22 cellular contexts compared by ENCODE assay signal in the genomic region with DNA sequence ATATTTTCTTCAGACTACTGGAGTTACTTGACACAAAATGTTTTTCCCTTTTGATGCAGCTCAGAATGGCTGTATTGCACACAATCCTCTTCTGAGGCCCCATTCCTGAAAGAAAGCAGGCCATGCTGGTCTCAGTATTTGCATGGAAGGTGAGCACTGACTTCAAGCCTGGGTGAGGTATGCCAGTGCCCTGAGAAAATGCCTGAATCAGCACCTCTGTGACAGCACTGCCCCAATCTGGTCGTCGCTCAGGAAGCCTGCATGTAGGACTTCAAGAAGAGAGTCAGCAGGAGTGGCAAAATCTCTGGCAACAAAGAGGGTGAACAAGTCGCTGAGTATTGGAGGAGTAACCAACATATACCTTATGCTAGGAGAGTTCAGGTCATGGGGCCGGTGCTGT.
DNase-seq lines count a peak whose midpoint lies in the region; ATAC-seq, FAIRE-seq and TF ChIP-seq lines count a peak whose summit lies in the region.
"Had no signal": no experiment of that assay in that cellular context is flagged by ENCODE, and none has a peak within 500 bp of the region (broad histone marks: within the 10 kb centered on the region; RNA-seq: fewer than 3 reads in every experiment).

No MANE protein-coding gene starts in this region.

- H3K4me3 ChIP-seq in A549 (no peak overlapping the region), K562 (no peak overlapping the region), H1 (ENCODE audit: extremely low read depth in 1 of 4, insufficient read depth in 2 of 4, low read depth in 3 of 4, low read length in 4 of 4) (no peak overlapping the region), neuronal stem cell (ENCODE audit: low read length in 2 of 2) (no peak overlapping the region)
- H3K4me3 ChIP-seq: BLaER1 had no signal

- no peak overlapping the region for H3K27ac ChIP-seq in A549
- no peak overlapping the region for H3K27ac ChIP-seq in K562 (ENCODE audit: extremely low read depth, low read depth, low read length)
- no peak overlapping the region for H3K27ac ChIP-seq in H1 (ENCODE audit: low read depth, low read length)
- H3K27ac ChIP-seq in neuronal stem cell (replicated peaks; ENCODE audit: low read length), result no peak overlapping the region
- H3K27ac ChIP-seq: BLaER1, C4-2B had no signal

- no peak overlapping the region for H4K91ac ChIP-seq in H1 (replicated peaks; ENCODE audit: insufficient read length, low read length)
- H4K91ac ChIP-seq in neuronal stem cell (ENCODE audit: low read depth, low read length, poor library complexity), result no peak overlapping the region

- H3K79me1 ChIP-seq in H1 (ENCODE audit: low read depth, low read length), result no peaks in the 10 kb centered on the region
- H3K79me1 ChIP-seq in neuronal stem cell (ENCODE audit: low read depth, low read length), result no peaks in the 10 kb centered on the region

- H2AK5ac ChIP-seq in H1 (ENCODE audit: low read depth, low read length), result no peak overlapping the region
- H2AK5ac ChIP-seq in neuronal stem cell (ENCODE audit: low read depth, low read length), result no peak overlapping the region

- no peak for DNase-seq in A549 (ENCODE audit: low read depth in 1 of 2, low spot score in 1 of 2)
- no peak for DNase-seq in K562 (ENCODE audit: extremely low read depth in 1 of 4, low spot score in 3 of 4)
- no peak for DNase-seq in H1 (ENCODE audit: low read depth in 1 of 2, low spot score in 2 of 2)
- no peak for DNase-seq in neuronal stem cell (ENCODE audit: low spot score)
- no peak for DNase-seq in HuH-7.5 (ENCODE audit: low spot score)
- no peak for DNase-seq in activated CD4-positive, alpha-beta T cell treated with anti-CD3 and anti-CD28 coated beads, Interleukin-2, amount 10 ng/mL, durations not matched to agents 7 days and 5 days
- DNase-seq in activated CD8-positive, alpha-beta memory T cell treated with anti-CD3 and anti-CD28 coated beads, Interleukin-2, amount 50 U/mL, for 4 hours, result no peak
- DNase-seq in AG08396 (ENCODE audit: low spot score), result no peak
- DNase-seq: 8988T; Caco-2; CD4-positive, CD25-positive, alpha-beta regulatory T cell; CD8-positive, alpha-beta T cell; DMS153; DND-41; GOT3; H7; HCEC 1CT had no signal

- H2BK12ac ChIP-seq in H1 (ENCODE audit: low read depth, low read length) (no peak overlapping the region), neuronal stem cell (ENCODE audit: low read length) (no peak overlapping the region)

- intact Hi-C loops in K562 (cut with micrococcal nuclease), result no loop called here

- no peak overlapping the region for H2BK120ac ChIP-seq in H1 (replicated peaks; ENCODE audit: low read depth, low read length)
- no peak overlapping the region for H2BK120ac ChIP-seq in neuronal stem cell (ENCODE audit: low read depth, low read length)

- H2BK15ac ChIP-seq in H1 (ENCODE audit: low read length), result no peak overlapping the region
- no peak overlapping the region for H2BK15ac ChIP-seq in neuronal stem cell (ENCODE audit: low read length)

- H3K4ac ChIP-seq in H1 (replicated peaks; ENCODE audit: insufficient read length, low read depth, low read length) (no peak overlapping the region), neuronal stem cell (ENCODE audit: low read length) (no peak overlapping the region)

- no peak overlapping the region for H4K5ac ChIP-seq in H1 (ENCODE audit: insufficient read length, low read depth, low read length)

- H2BK20ac ChIP-seq in H1 (ENCODE audit: low read length), result no peak overlapping the region

- no peak overlapping the region for H4K8ac ChIP-seq in H1 (ENCODE audit: extremely low read depth, insufficient read depth, low read length)
- H4K8ac ChIP-seq in neuronal stem cell (ENCODE audit: low read depth, low read length), result no peak overlapping the region

- peaks cover under 1% of the 10 kb centered on the region for H3K9me3 Mint-ChIP-seq in activated CD4-positive, alpha-beta T cell treated with anti-CD3 and anti-CD28 coated beads, Interleukin-2, amount 10 ng/mL, durations not matched to agents 7 days and 5 days
- H3K9me3 Mint-ChIP-seq: CD8-positive, alpha-beta T cell had no signal

- no peak overlapping the region for H3K27ac Mint-ChIP-seq in activated CD4-positive, alpha-beta T cell treated with anti-CD3 and anti-CD28 coated beads, Interleukin-2, amount 10 ng/mL, durations not matched to agents 7 days and 5 days
- H3K27ac Mint-ChIP-seq: B cell; CD4-positive, CD25-positive, alpha-beta regulatory T cell; CD8-positive, alpha-beta T cell had no signal

- TF ChIP-seq CTCF in A549 (IDR thresholded peaks at IDR 0.05) (no peak), K562 (IDR thresholded peaks at IDR 0.05 in 2 of 3, conservative IDR thresholded peaks at IDR 0.05 in 1 of 3; ENCODE audit: insufficient read depth in 2 of 3, low read depth in 1 of 3, low read length in 3 of 3) (no peak), H1 (IDR thresholded peaks at IDR 0.05; ENCODE audit: control extremely low read depth in 1 of 3, insufficient read depth in 1 of 3, low read depth in 1 of 3, low read length in 3 of 3) (no peak)

- H3K9ac ChIP-seq in K562 (ENCODE audit: insufficient read depth in 1 of 2, low read depth in 2 of 2, low read length in 2 of 2) (no peak overlapping the region), H1 (replicated peaks in 1 of 4; ENCODE audit: extremely low read depth in 1 of 4, low read depth in 3 of 4, low read length in 3 of 4) (no peak overlapping the region), neuronal stem cell (ENCODE audit: low read depth, low read length, poor library complexity) (no peak overlapping the region)
- H3K9ac ChIP-seq: BLaER1 had no signal

- H4K20me1 ChIP-seq in K562 (replicated peaks; ENCODE audit: control insufficient read depth, insufficient read depth, low read length), result no peaks in the 10 kb centered on the region
- no peaks in the 10 kb centered on the region for H4K20me1 ChIP-seq in H1 (replicated peaks in 1 of 2; ENCODE audit: control insufficient read depth in 1 of 2, insufficient read depth in 2 of 2, low read length in 2 of 2)
- H4K20me1 ChIP-seq: BLaER1 had no signal

- H3K27me3 Mint-ChIP-seq in activated CD4-positive, alpha-beta T cell treated with anti-CD3 and anti-CD28 coated beads, Interleukin-2, amount 10 ng/mL, durations not matched to agents 7 days and 5 days, result no peaks in the 10 kb centered on the region
- H3K27me3 Mint-ChIP-seq: B cell; CD4-positive, CD25-positive, alpha-beta regulatory T cell had no signal

- no TSS peak for BruUV-seq in K562 (replicated peaks; lab: Mats Ljungman, UMichigan)

- no peaks in the 10 kb centered on the region for H3K4me1 Mint-ChIP-seq in activated CD4-positive, alpha-beta T cell treated with anti-CD3 and anti-CD28 coated beads, Interleukin-2, amount 10 ng/mL, durations not matched to agents 7 days and 5 days
- H3K4me1 Mint-ChIP-seq: B cell; CD4-positive, CD25-positive, alpha-beta regulatory T cell had no signal

- H3K56ac ChIP-seq in H1 (replicated peaks; ENCODE audit: insufficient read length, low read depth, low read length), result no peak overlapping the region

- H3K9me1 ChIP-seq in K562 (ENCODE audit: control insufficient read depth, insufficient read depth, low read length), result no peaks in the 10 kb centered on the region

- H3K18ac ChIP-seq in H1 (ENCODE audit: extremely low read depth, low read length), result no peak overlapping the region
- H3K18ac ChIP-seq in neuronal stem cell (ENCODE audit: low read length), result peak overlapping the region; percentile 38

- no peak for ATAC-seq in A549
- ATAC-seq in K562, result no peak
- ATAC-seq: CD8-positive, alpha-beta T cell had no signal

- H2BK5ac ChIP-seq in H1 (ENCODE audit: low read depth, low read length) (no peak overlapping the region), neuronal stem cell (ENCODE audit: low read length) (no peak overlapping the region)

- no peaks in the 10 kb centered on the region for H3K36me3 ChIP-seq in K562 (ENCODE audit: control insufficient read depth, insufficient read depth, low read length)
- no peaks in the 10 kb centered on the region for H3K36me3 ChIP-seq in H1 (ENCODE audit: control insufficient read depth in 2 of 4, insufficient read depth in 4 of 4, low read length in 3 of 4)
- H3K36me3 ChIP-seq in neuronal stem cell (replicated peaks in 1 of 2; ENCODE audit: control insufficient read depth in 2 of 2, insufficient read depth in 2 of 2, low read length in 2 of 2), result no peaks in the 10 kb centered on the region
- H3K36me3 ChIP-seq: BLaER1 had no signal

- CTCF ChIA-PET in A549 (lab: Yijun Ruan, JAX) (no interaction called here), K562 (lab: Yijun Ruan, JAX; ENCODE audit: low intra/inter-chr PET ratio) (no interaction called here), H1 (lab: Charles Lee; ENCODE audit: partially characterized antibody) (no interaction called here)
- CTCF ChIA-PET in activated CD4-positive, alpha-beta T cell treated with anti-CD3 and anti-CD28 coated beads, Interleukin-2, amount 10 ng/mL, durations not matched to agents 7 days and 5 days (lab: Charles Lee), result no interaction called here

- in situ Hi-C loops in K562 (cut with MboI), result no loop called here

- H2AFZ ChIP-seq in K562 (ENCODE audit: low read depth, low read length), result no peak overlapping the region
- H2AFZ ChIP-seq in H1 (ENCODE audit: low read length), result no peak overlapping the region
- no peak overlapping the region for H2AFZ ChIP-seq in neuronal stem cell (ENCODE audit: low read length)

- H3K9me3 ChIP-seq in A549, result no peaks in the 10 kb centered on the region
- H3K9me3 ChIP-seq in K562 (replicated peaks; ENCODE audit: control insufficient read depth, insufficient read depth, low read depth, low read length), result no peaks in the 10 kb centered on the region
- H3K9me3 ChIP-seq in H1 (ENCODE audit: insufficient read depth in 2 of 2, low read depth in 1 of 2, low read length in 1 of 2), result no peaks in the 10 kb centered on the region
- no peaks in the 10 kb centered on the region for H3K9me3 ChIP-seq in neuronal stem cell (replicated peaks in 1 of 2; ENCODE audit: control insufficient read depth in 2 of 2, insufficient read depth in 1 of 2, low read depth in 1 of 2, low read length in 2 of 2)
- H3K9me3 ChIP-seq: BLaER1, Caco-2 had no signal

- H3K36me3 Mint-ChIP-seq in activated CD4-positive, alpha-beta T cell treated with anti-CD3 and anti-CD28 coated beads, Interleukin-2, amount 10 ng/mL, durations not matched to agents 7 days and 5 days (ENCODE audit: low read depth), result no peaks in the 10 kb centered on the region
- H3K36me3 Mint-ChIP-seq: CD4-positive, CD25-positive, alpha-beta regulatory T cell; CD8-positive, alpha-beta T cell had no signal

- no peaks in the 10 kb centered on the region for H3K27me3 ChIP-seq in K562 (ENCODE audit: control insufficient read depth in 2 of 2, insufficient read depth in 2 of 2, low read length in 2 of 2)
- H3K27me3 ChIP-seq in H1 (replicated peaks in 1 of 4; ENCODE audit: control insufficient read depth in 3 of 4, extremely low read depth in 1 of 4, insufficient read depth in 3 of 4, low read length in 3 of 4), result no peaks in the 10 kb centered on the region
- H3K27me3 ChIP-seq in neuronal stem cell (ENCODE audit: control insufficient read depth in 3 of 3, insufficient read depth in 3 of 3, low read depth in 1 of 3, low read length in 3 of 3), result no peaks in the 10 kb centered on the region
- H3K27me3 ChIP-seq: BLaER1 had no signal

- 4% methylated on average over 4 of the region's 4 CpGs for whole genome bisulfite sequencing in A549 (ENCODE audit: missing lambda C conversion rate)
- 13% methylated on average over 4 of the region's 4 CpGs for WGBS in K562 (ENCODE audit: insufficient coverage, low coverage, missing lambda C conversion rate)
- WGBS in H1 (ENCODE audit: extremely low coverage in 1 of 2, insufficient coverage in 1 of 2, insufficient read length in 1 of 2, insufficient replicate concordance in 2 of 2, low coverage in 1 of 2, low lambda C conversion rate in 2 of 2, missing lambda C conversion rate in 1 of 2), 2 experiments, result 84% methylated on average over 4 of the region's 4 CpGs; no CpG with 5 or more reads in 1 of the 2 experiments
- no CpG with 5 or more reads among the region's 4 CpGs for WGBS in neuronal stem cell (ENCODE audit: extremely low coverage in 2 of 2, insufficient read length in 2 of 2, insufficient replicate concordance in 1 of 2), 2 donors

- H3K4me3 Mint-ChIP-seq in activated CD4-positive, alpha-beta T cell treated with anti-CD3 and anti-CD28 coated beads, Interleukin-2, amount 10 ng/mL, durations not matched to agents 7 days and 5 days, result no peak overlapping the region
- H3K4me3 Mint-ChIP-seq: B cell; CD4-positive, CD25-positive, alpha-beta regulatory T cell; CD8-positive, alpha-beta T cell had no signal

- H3K4me1 ChIP-seq in A549 (no peaks in the 10 kb centered on the region), K562 (replicated peaks in 1 of 2; ENCODE audit: control insufficient read depth in 2 of 2, insufficient read depth in 2 of 2, low read length in 2 of 2) (no peaks in the 10 kb centered on the region), H1 (replicated peaks in 1 of 4; ENCODE audit: control insufficient read depth in 3 of 4, insufficient read depth in 4 of 4, low read length in 3 of 4) (peaks cover 0 to 2% (median 0%) of the 10 kb centered on the region in 4 experiments; a peak in 1 of 7 replicates), neuronal stem cell (ENCODE audit: control insufficient read depth in 2 of 2, insufficient read depth in 1 of 2, low read depth in 1 of 2, low read length in 2 of 2) (no peaks in the 10 kb centered on the region)
- H3K4me1 ChIP-seq: BLaER1 had no signal

- H3K79me2 ChIP-seq in K562 (ENCODE audit: control insufficient read depth, insufficient read depth, low read length) (no peaks in the 10 kb centered on the region), H1 (ENCODE audit: control insufficient read depth in 1 of 2, insufficient read depth in 2 of 2, low read length in 2 of 2) (no peaks in the 10 kb centered on the region)

- FAIRE-seq in A549 (lab: Jason Lieb, UNC) (no peak), K562 (lab: Jason Lieb, UNC) (no peak), H1 (lab: Jason Lieb, UNC) (no peak)
- FAIRE-seq: G401.6, GM12892 had no signal

- TF ChIP-seq POLR2A in A549 (IDR thresholded peaks at IDR 0.05; ENCODE audit: low read length) (no peak), K562 (conservative IDR thresholded peaks at IDR 0.05) (no peak), H1 (IDR thresholded peaks at IDR 0.05; ENCODE audit: control extremely low read depth in 1 of 2, low read depth in 2 of 2, low read length in 2 of 2) (no peak)

- TF ChIP-seq RAD21 in A549 (conservative IDR thresholded peaks at IDR 0.05 in 1 of 2, IDR thresholded peaks at IDR 0.05 in 1 of 2), result no peak
- no peak for TF ChIP-seq RAD21 in K562 (CRISPR knock-in tag; conservative IDR thresholded peaks at IDR 0.05 in 1 of 2, IDR thresholded peaks at IDR 0.05 in 1 of 2)
- TF ChIP-seq RAD21 in H1 (IDR thresholded peaks at IDR 0.05 in 1 of 2, conservative IDR thresholded peaks at IDR 0.05 in 1 of 2; ENCODE audit: low read depth in 2 of 2, low read length in 2 of 2), result peak in 1 of 2 experiments; percentile 9; a peak in 1 of 4 replicates

- H3K4me2 ChIP-seq in A549, result no peak overlapping the region
- H3K4me2 ChIP-seq in K562 (ENCODE audit: insufficient read depth, low read length), result no peak overlapping the region
- H3K4me2 ChIP-seq in H1 (ENCODE audit: insufficient read depth in 1 of 2, low read depth in 2 of 2, low read length in 2 of 2), result no peak overlapping the region
- H3K4me2 ChIP-seq in neuronal stem cell (ENCODE audit: insufficient read depth, low read length, poor library complexity, severe bottlenecking), result no peak overlapping the region
- H3K4me2 ChIP-seq: BLaER1 had no signal

- H3K23ac ChIP-seq in H1 (ENCODE audit: insufficient read length) (no peak overlapping the region), neuronal stem cell (ENCODE audit: low read depth, low read length, poor library complexity) (no peak overlapping the region)

- TF ChIP-seq EP300 in A549 (IDR thresholded peaks at IDR 0.05), result no peak
- no peak for TF ChIP-seq EP300 in K562 (IDR thresholded peaks at IDR 0.05; ENCODE audit: low read length)
- no peak for TF ChIP-seq EP300 in H1 (IDR thresholded peaks at IDR 0.05; ENCODE audit: borderline replicate concordance in 1 of 2, low read depth in 2 of 2, low read length in 2 of 2)

- H3K14ac ChIP-seq in H1 (ENCODE audit: insufficient read length), result no peak overlapping the region
- H3K14ac ChIP-seq in neuronal stem cell (ENCODE audit: low read length), result no peak overlapping the region

- POLR2A ChIA-PET in A549 (lab: Yijun Ruan, JAX) (no interaction called here), K562 (lab: Yijun Ruan, JAX) (no interaction called here), H1 (lab: Charles Lee; ENCODE audit: partially characterized antibody) (no interaction called here)
- POLR2A ChIA-PET in activated CD4-positive, alpha-beta T cell treated with anti-CD3 and anti-CD28 coated beads, Interleukin-2, amount 10 ng/mL, durations not matched to agents 7 days and 5 days (lab: Charles Lee), result no interaction called here

- no peaks in the 10 kb centered on the region for H3K23me2 ChIP-seq in H1 (ENCODE audit: low read depth, low read length)
